8 cellular contexts compared by ENCODE assay signal in genomic region chr2:121804340-121804739, GRCh38. TPM values are rescaled to one million over a fixed set of nuclear protein-coding genes. Genes with fewer than 3 reads are reported as not detected.
A peak's percentile ranks its signal among the peaks of the same experiment; 100 is the strongest.
DNase-seq lines count a peak whose midpoint lies in the region; ATAC-seq lines count a peak whose summit lies in the region.

No MANE protein-coding gene starts in this region.

- DNase-seq in DMS53 (lab: John Stamatoyannopoulos, UW) (peak; percentile 95), LHCN-M2 (ENCODE audit: low read depth) (peak; percentile 13), RPMI8226 (peak; percentile 96), AG20443 (ENCODE audit: low spot score) (no peak), cerebellum (ENCODE audit: low spot score) (no peak)
- no peak for DNase-seq in activated effector memory CD4-positive, alpha-beta T cell treated with Interleukin-2 at 50 U/mL for 16 hours

- peak; percentile 81 for ATAC-seq in GM21619 (IDR thresholded peaks at IDR 0.05; ENCODE audit: unreplicated experiment)
- ATAC-seq in stimulated activated memory B cell treated with anti-CD40 and anti-IgM and Interleukin-4, amounts not matched to agents 10 μg/mL and 1 μg/mL and 100 μg/mL, for 72 hours, result peak; percentile 55

- H3K4me1 Mint-ChIP-seq in stimulated activated memory B cell treated with anti-CD40 and anti-IgM and Interleukin-4, amounts not matched to agents 10 μg/mL and 1 μg/mL and 100 μg/mL, for 72 hours, result peaks cover 16% of the 10 kb centered on the region

- H3K27me3 Mint-ChIP-seq in stimulated activated memory B cell treated with anti-CD40 and anti-IgM and Interleukin-4, amounts not matched to agents 10 μg/mL and 1 μg/mL and 100 μg/mL, for 72 hours, result peaks cover 31% of the 10 kb centered on the region

- H3K9me3 Mint-ChIP-seq in stimulated activated memory B cell treated with anti-CD40 and anti-IgM and Interleukin-4, amounts not matched to agents 10 μg/mL and 1 μg/mL and 100 μg/mL, for 72 hours, result peaks cover 15% of the 10 kb centered on the region

- no peak overlapping the region for H3K4me3 Mint-ChIP-seq in stimulated activated memory B cell treated with anti-CD40 and anti-IgM and Interleukin-4, amounts not matched to agents 10 μg/mL and 1 μg/mL and 100 μg/mL, for 72 hours

- peaks cover 9% of the 10 kb centered on the region for H3K36me3 Mint-ChIP-seq in stimulated activated memory B cell treated with anti-CD40 and anti-IgM and Interleukin-4, amounts not matched to agents 10 μg/mL and 1 μg/mL and 100 μg/mL, for 72 hours

- no peak overlapping the region for H3K27ac Mint-ChIP-seq in stimulated activated memory B cell treated with anti-CD40 and anti-IgM and Interleukin-4, amounts not matched to agents 10 μg/mL and 1 μg/mL and 100 μg/mL, for 72 hours

RNA-seq across cellular contexts. Expression of gene TSN, which starts 48.9 kb away (rescaled TPM):
- total RNA-seq in LHCN-M2 (2014; rRNA removed), result 62.7 and 66.0 TPM in 2 replicates
- 33.0 TPM for polyA plus RNA-seq in LHCN-M2 (2012)
- total RNA-seq in cerebellum, result 51.4 TPM

Comparison
In these comparisons a context has a peak if more than half of its experiments do, and no peak if none do; other contexts are left out.
1. DNase-seq: peak in DMS53 (single experiment), LHCN-M2 (single experiment) and RPMI8226 (single experiment); none in AG20443 (single experiment), cerebellum (single experiment) and activated effector memory CD4-positive, alpha-beta T cell treated with Interleukin-2 at 50 U/mL for 16 hours (single experiment).